12 cellular contexts compared by ENCODE assay signal in the genomic region with DNA sequence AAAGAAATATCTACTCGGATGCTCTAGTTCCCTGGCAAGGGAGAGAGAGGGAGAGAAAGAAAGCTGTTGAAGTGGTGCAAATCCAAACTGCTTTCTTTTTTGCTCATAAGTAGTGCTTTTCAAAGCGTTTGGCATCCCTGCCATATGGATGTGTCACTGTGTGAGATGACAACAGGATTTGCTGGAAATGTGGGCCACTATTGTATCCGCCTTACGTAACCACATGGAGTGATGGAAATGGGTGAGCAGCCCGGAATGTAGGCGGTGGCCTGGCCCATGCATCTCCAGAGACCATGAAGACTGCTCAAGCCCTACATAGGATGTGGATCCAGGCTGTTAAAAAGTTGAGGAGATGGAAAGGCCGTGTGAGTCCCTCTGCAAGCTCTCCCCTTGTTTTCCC. TPM values are rescaled to one million over a fixed set of nuclear protein-coding genes. Genes with fewer than 3 reads are reported as not detected.
DNase-seq lines count a peak whose midpoint lies in the region; ATAC-seq, FAIRE-seq and TF ChIP-seq lines count a peak whose summit lies in the region.
"Had no signal": no experiment of that assay in that cellular context is flagged by ENCODE, and none has a peak within 500 bp of the region (broad histone marks: within the 10 kb centered on the region; RNA-seq: fewer than 3 reads in every experiment).

No MANE protein-coding gene starts in this region.

- H3K27ac Mint-ChIP-seq in astrocyte (ENCODE audit: unreplicated experiment), result no peak overlapping the region
- no peak overlapping the region for H3K27ac Mint-ChIP-seq in stimulated activated memory B cell treated with anti-CD40 and anti-IgM and Interleukin-4, amounts not matched to agents 10 μg/mL and 1 μg/mL and 100 μg/mL, for 72 hours

- peaks cover 46% of the 10 kb centered on the region for H4K20me1 ChIP-seq in astrocyte (ENCODE audit: insufficient read depth, low read length)
- H4K20me1 ChIP-seq: BLaER1 treated with 17β-estradiol and CSF1 and Interleukin-3, amounts not matched to agents 10 nM and 100 nM had no signal

- H3K4me2 ChIP-seq in astrocyte (ENCODE audit: low read length), result peak overlapping the region; percentile 52
- H3K4me2 ChIP-seq: BLaER1 treated with 17β-estradiol and CSF1 and Interleukin-3, amounts not matched to agents 10 nM and 100 nM had no signal

- H3K9me3 Mint-ChIP-seq in astrocyte (ENCODE audit: unreplicated experiment), result no peaks in the 10 kb centered on the region
- H3K9me3 Mint-ChIP-seq in stimulated activated memory B cell treated with anti-CD40 and anti-IgM and Interleukin-4, amounts not matched to agents 10 μg/mL and 1 μg/mL and 100 μg/mL, for 72 hours, result no peaks in the 10 kb centered on the region

- TF ChIP-seq CTCF in astrocyte (IDR thresholded peaks at IDR 0.05; ENCODE audit: insufficient read depth, low read depth, low read length) (no peak), cardiac muscle cell (IDR thresholded peaks at IDR 0.05; ENCODE audit: low read depth, low read length) (no peak), omental fat pad (IDR thresholded peaks at IDR 0.05) (no peak)

- no peak for TF ChIP-seq POLR2A in GM12891 (IDR thresholded peaks at IDR 0.05; ENCODE audit: low read depth, low read length)

- peak; percentile 14 for ATAC-seq in omental fat pad (ENCODE audit: low FRiP score)
- no peak for ATAC-seq in stimulated activated memory B cell treated with anti-CD40 and anti-IgM and Interleukin-4, amounts not matched to agents 10 μg/mL and 1 μg/mL and 100 μg/mL, for 72 hours
- ATAC-seq: GM12878 had no signal

- no peaks in the 10 kb centered on the region for H3K36me3 ChIP-seq in astrocyte (ENCODE audit: insufficient read depth, low read length)
- H3K36me3 ChIP-seq in cardiac muscle cell, result no peaks in the 10 kb centered on the region
- H3K36me3 ChIP-seq: BLaER1 treated with 17β-estradiol and CSF1 and Interleukin-3, amounts not matched to agents 10 nM and 100 nM had no signal

- DNase-seq in EH (ENCODE audit: low read depth) (peak; percentile 47), astrocyte (ENCODE audit: low read depth) (peak; percentile 74), cardiac muscle cell (ENCODE audit: low read depth in 1 of 2, low spot score in 1 of 2) (peak in 1 of 2 donors; percentile 72), omental fat pad (ENCODE audit: low spot score) (no peak), NK-92 (lab: John Stamatoyannopoulos, UW; ENCODE audit: unreplicated experiment) (no peak), GM12891 (ENCODE audit: insufficient read length, low spot score) (no peak), SW 1271 (lab: John Stamatoyannopoulos, UW) (no peak)
- DNase-seq: NCI-H2029 treated with DMSO at 0.1 percent for 48 hours had no signal

- no peaks in the 10 kb centered on the region for H3K27me3 Mint-ChIP-seq in astrocyte (ENCODE audit: low read depth, unreplicated experiment)
- no peaks in the 10 kb centered on the region for H3K27me3 Mint-ChIP-seq in stimulated activated memory B cell treated with anti-CD40 and anti-IgM and Interleukin-4, amounts not matched to agents 10 μg/mL and 1 μg/mL and 100 μg/mL, for 72 hours

- H3K9ac ChIP-seq in astrocyte (ENCODE audit: low read length), result no peak overlapping the region
- H3K9ac ChIP-seq: BLaER1 treated with 17β-estradiol and CSF1 and Interleukin-3, amounts not matched to agents 10 nM and 100 nM had no signal

- no peak overlapping the region for H2AFZ ChIP-seq in astrocyte (ENCODE audit: low read depth, low read length)

- H3K79me2 ChIP-seq in astrocyte (ENCODE audit: insufficient read depth, low read length), result peaks cover 48% of the 10 kb centered on the region

- H3K4me3 ChIP-seq in astrocyte (ENCODE audit: insufficient read depth, low read depth, low read length) (no peak overlapping the region), cardiac muscle cell (no peak overlapping the region)
- H3K4me3 ChIP-seq: BLaER1 treated with 17β-estradiol and CSF1 and Interleukin-3, amounts not matched to agents 10 nM and 100 nM; GM12878 had no signal

- no peaks in the 10 kb centered on the region for H3K27me3 ChIP-seq in astrocyte (ENCODE audit: insufficient read depth, low read length)
- H3K27me3 ChIP-seq in cardiac muscle cell, result no peaks in the 10 kb centered on the region
- H3K27me3 ChIP-seq: BLaER1 treated with 17β-estradiol and CSF1 and Interleukin-3, amounts not matched to agents 10 nM and 100 nM had no signal

- H3K36me3 Mint-ChIP-seq in astrocyte (ENCODE audit: low read depth, unreplicated experiment), result no peaks in the 10 kb centered on the region
- no peaks in the 10 kb centered on the region for H3K36me3 Mint-ChIP-seq in stimulated activated memory B cell treated with anti-CD40 and anti-IgM and Interleukin-4, amounts not matched to agents 10 μg/mL and 1 μg/mL and 100 μg/mL, for 72 hours

- FAIRE-seq in astrocyte (lab: Jason Lieb, UNC) (peak; percentile 71), GM12891 (lab: Jason Lieb, UNC) (no peak)
- FAIRE-seq: GM12878 had no signal

- no peak overlapping the region for H3K4me3 Mint-ChIP-seq in astrocyte (ENCODE audit: unreplicated experiment)
- H3K4me3 Mint-ChIP-seq in stimulated activated memory B cell treated with anti-CD40 and anti-IgM and Interleukin-4, amounts not matched to agents 10 μg/mL and 1 μg/mL and 100 μg/mL, for 72 hours, result no peak overlapping the region

- peaks cover 10% of the 10 kb centered on the region for H3K4me1 ChIP-seq in astrocyte (ENCODE audit: insufficient read depth, low read length)
- peaks cover 38% of the 10 kb centered on the region for H3K4me1 ChIP-seq in cardiac muscle cell (ENCODE audit: low read depth)

- no peak overlapping the region for H3K27ac ChIP-seq in astrocyte (ENCODE audit: low read depth, low read length)
- peak overlapping the region; percentile 78 for H3K27ac ChIP-seq in cardiac muscle cell
- H3K27ac ChIP-seq: BLaER1 treated with 17β-estradiol and CSF1 and Interleukin-3, amounts not matched to agents 10 nM and 100 nM; RWPE1 had no signal

- no peaks in the 10 kb centered on the region for H3K9me3 ChIP-seq in astrocyte (ENCODE audit: insufficient read depth, low read depth, low read length)
- no peaks in the 10 kb centered on the region for H3K9me3 ChIP-seq in cardiac muscle cell (ENCODE audit: low read depth)
- H3K9me3 ChIP-seq: BLaER1 treated with 17β-estradiol and CSF1 and Interleukin-3, amounts not matched to agents 10 nM and 100 nM had no signal

- H3K4me1 Mint-ChIP-seq in astrocyte (ENCODE audit: low read depth, unreplicated experiment), result peaks cover 17% of the 10 kb centered on the region
- H3K4me1 Mint-ChIP-seq in stimulated activated memory B cell treated with anti-CD40 and anti-IgM and Interleukin-4, amounts not matched to agents 10 μg/mL and 1 μg/mL and 100 μg/mL, for 72 hours, result peaks cover 10% of the 10 kb centered on the region

TF ChIP-seq in GM12891, 5 proteins besides CTCF, POLR2A, EP300 and RAD21:
- TF ChIP-seq POU2F2 (IDR thresholded peaks at IDR 0.05; ENCODE audit: low read depth, low read length) (no peak), SPI1 (IDR thresholded peaks at IDR 0.05; ENCODE audit: low read depth, low read length) (no peak), PAX5 (IDR thresholded peaks at IDR 0.05; ENCODE audit: insufficient read depth, low read length, severe bottlenecking) (no peak), POLR2AphosphoS5 (IDR thresholded peaks at IDR 0.05; ENCODE audit: low read depth, low read length) (no peak), TAF1 (IDR thresholded peaks at IDR 0.05; ENCODE audit: low read depth, low read length) (no peak)

RNA-seq across cellular contexts. Expression of gene TJP2, which starts 30.8 kb away (rescaled TPM):
- total RNA-seq in astrocyte (34.8 and 39.6 TPM in 2 replicates), cardiac muscle cell (81.3 and 102 TPM in 2 replicates), omental fat pad (100 to 1,000 TPM; 114 to 221 (median 156) TPM)
- polyA plus RNA-seq in cardiac muscle cell, result 69.3 and 105 TPM in 2 replicates
- polyA plus RNA-seq in GM12891 (2012; ENCODE audit: low read depth, missing spikeins), result 15.1 TPM

Comparison
In these comparisons a context has a peak if more than half of its experiments do, and no peak if none do; other contexts are left out.
1. DNase-seq: peak in EH (single experiment) and astrocyte (single experiment); none in omental fat pad (single experiment), NK-92 (single experiment), GM12891 (single experiment) and SW 1271 (0 of 2).